In genomic region chr20:4026093-4026601, GRCh38 we compare ENCODE assay signal across 8 cellular contexts. TPM values are rescaled to one million over a fixed set of nuclear protein-coding genes. Genes with fewer than 3 reads are reported as not detected.
DNase-seq lines count a peak whose midpoint lies in the region; ATAC-seq and TF ChIP-seq lines count a peak whose summit lies in the region.

No MANE protein-coding gene starts in this region.

- H3K36me3 ChIP-seq in SK-N-MC (ENCODE audit: insufficient read depth, low read length) = no peaks in the 10 kb centered on the region

- H3K9ac ChIP-seq in SK-N-MC (ENCODE audit: insufficient read length) = peak overlapping the region; percentile 11

- CTCF ChIA-PET in activated CD8-positive, alpha-beta T cell treated with anti-CD3 and anti-CD28 coated beads, Interleukin-2, amount 10 ng/mL, durations not matched to agents 7 days and 5 days (lab: Charles Lee) = interaction anchor here (1.0 kb wide), 1 partner anchor 10 kb away, joined by 4 read pairs; no protein-coding TSS in a partner anchor

- peak overlapping the region; percentile 49 for H3K4me3 ChIP-seq in SK-N-MC
- H3K4me3 ChIP-seq in skeletal muscle cell (ENCODE audit: low read depth, low read length) = no peak overlapping the region

- H3K4me1 Mint-ChIP-seq in activated CD8-positive, alpha-beta T cell treated with anti-CD3 and anti-CD28 coated beads, Interleukin-2, amount 10 ng/mL, durations not matched to agents 7 days and 5 days (ENCODE audit: low read depth) = no peaks in the 10 kb centered on the region

- H3K27me3 Mint-ChIP-seq in activated CD8-positive, alpha-beta T cell treated with anti-CD3 and anti-CD28 coated beads, Interleukin-2, amount 10 ng/mL, durations not matched to agents 7 days and 5 days (ENCODE audit: low read depth) = peaks cover 43% of the 10 kb centered on the region

- peak overlapping the region; percentile 94 for H3K27ac ChIP-seq in SK-N-MC

- H3K4me3 Mint-ChIP-seq in activated CD8-positive, alpha-beta T cell treated with anti-CD3 and anti-CD28 coated beads, Interleukin-2, amount 10 ng/mL, durations not matched to agents 7 days and 5 days = no peak overlapping the region

- no peak overlapping the region for H3K27ac Mint-ChIP-seq in activated CD8-positive, alpha-beta T cell treated with anti-CD3 and anti-CD28 coated beads, Interleukin-2, amount 10 ng/mL, durations not matched to agents 7 days and 5 days

- no peaks in the 10 kb centered on the region for H3K36me3 Mint-ChIP-seq in activated CD8-positive, alpha-beta T cell treated with anti-CD3 and anti-CD28 coated beads, Interleukin-2, amount 10 ng/mL, durations not matched to agents 7 days and 5 days (ENCODE audit: low read depth)

- POLR2A ChIA-PET in activated CD8-positive, alpha-beta T cell treated with anti-CD3 and anti-CD28 coated beads, Interleukin-2, amount 10 ng/mL, durations not matched to agents 7 days and 5 days (lab: Charles Lee) = no interaction called here

- no peaks in the 10 kb centered on the region for H3K9me3 ChIP-seq in SK-N-MC (ENCODE audit: low read depth, low read length)

- peak; percentile 87 for DNase-seq in HCEC 1CT
- peak; percentile 79 for DNase-seq in SK-N-MC (ENCODE audit: low read depth, low spot score)
- DNase-seq in glomerular visceral epithelial cell (ENCODE audit: extremely low spot score) = peak; percentile 34
- peak; percentile 76 for DNase-seq in skeletal muscle cell (ENCODE audit: low read depth)
- no peak for DNase-seq in GM10266 (ENCODE audit: extremely low spot score)
- no peak for DNase-seq in NCI-H1417 treated with DMSO at 0.1 percent for 48 hours (lab: John Stamatoyannopoulos, UW)
- DNase-seq in HUDEP-2 (lab: John Stamatoyannopoulos, UW; ENCODE audit: unreplicated experiment in 76 of 76) = no peak
- no peak for DNase-seq in activated CD8-positive, alpha-beta T cell treated with anti-CD3 and anti-CD28 coated beads, Interleukin-2, amount 10 ng/mL, durations not matched to agents 7 days and 5 days

- no peak for TF ChIP-seq CTCF in GM10266 (IDR thresholded peaks at IDR 0.05; ENCODE audit: control insufficient read depth, insufficient read depth, low read depth, missing control alignments)

- ATAC-seq in activated CD8-positive, alpha-beta T cell treated with anti-CD3 and anti-CD28 coated beads, Interleukin-2, amount 10 ng/mL, durations not matched to agents 7 days and 5 days = no peak

- no peaks in the 10 kb centered on the region for H3K9me3 Mint-ChIP-seq in activated CD8-positive, alpha-beta T cell treated with anti-CD3 and anti-CD28 coated beads, Interleukin-2, amount 10 ng/mL, durations not matched to agents 7 days and 5 days (ENCODE audit: insufficient read depth)

RNA-seq across cellular contexts. Expression of gene RNF24, which starts 10.8 kb away (rescaled TPM):
- 10 to 100 TPM; 12.3 to 15.3 TPM for total RNA-seq in activated CD8-positive, alpha-beta T cell treated with anti-CD3 and anti-CD28 coated beads, Interleukin-2, amount 10 ng/mL, durations not matched to agents 7 days and 5 days

Comparison
In these comparisons a context has a peak if more than half of its experiments do, and no peak if none do; other contexts are left out.
1. DNase-seq: peak in HCEC 1CT (single experiment), SK-N-MC (single experiment), glomerular visceral epithelial cell (single experiment) and skeletal muscle cell (single experiment); none in GM10266 (single experiment), NCI-H1417 treated with DMSO at 0.1 percent for 48 hours (single experiment), HUDEP-2 (0 of 76) and activated CD8-positive, alpha-beta T cell treated with anti-CD3 and anti-CD28 coated beads, Interleukin-2, amount 10 ng/mL, durations not matched to agents 7 days and 5 days (single experiment).